Comparison of ENCODE assay signal across 1 cellular context in the genomic region with DNA sequence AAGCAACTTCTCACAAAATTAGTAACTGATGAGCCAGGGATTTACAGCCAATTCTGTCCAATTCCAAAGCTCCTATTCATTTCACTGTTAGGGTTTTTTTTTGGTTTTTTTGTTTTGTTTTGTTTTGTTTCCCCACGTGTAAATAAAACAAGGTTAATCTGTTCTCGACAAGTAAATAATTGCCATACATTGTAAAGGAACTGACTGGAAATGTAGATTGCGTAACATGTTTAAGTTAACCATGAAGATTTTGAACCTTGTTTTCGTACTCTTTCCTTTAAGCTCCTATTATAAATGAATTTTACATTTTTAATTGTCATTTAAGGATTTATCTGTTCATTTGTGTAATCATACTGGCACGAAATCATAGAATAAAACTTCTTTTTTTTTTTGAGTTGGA.
TF ChIP-seq lines count a peak whose summit lies in the region.

No MANE protein-coding gene starts in this region.

TF ChIP-seq in H1, 55 proteins besides CTCF, POLR2A, EP300 and RAD21 (continued from another document):
- TF ChIP-seq SIN3A (conservative IDR thresholded peaks at IDR 0.05 in 1 of 2, IDR thresholded peaks at IDR 0.05 in 1 of 2; ENCODE audit: low read depth in 1 of 2, low read length in 2 of 2): no peak
- TF ChIP-seq TAF7 (optimal IDR thresholded peaks at IDR 0.05; ENCODE audit: borderline replicate concordance, low read depth, low read length): no peak
- TF ChIP-seq POU5F1 (IDR thresholded peaks at IDR 0.05; ENCODE audit: low read depth, low read length): no peak
- no peak for TF ChIP-seq SP4 (IDR thresholded peaks at IDR 0.05; ENCODE audit: low read length)
- no peak for TF ChIP-seq EGR1 (IDR thresholded peaks at IDR 0.05; ENCODE audit: borderline replicate concordance, low read depth, low read length)
